8 cellular contexts compared by ENCODE assay signal in genomic region chr19:13906525-13906904, GRCh38. TPM values are rescaled to one million over a fixed set of nuclear protein-coding genes. Genes with fewer than 3 reads are reported as not detected.
A peak's percentile ranks its signal among the peaks of the same experiment; 100 is the strongest.
DNase-seq lines count a peak whose midpoint lies in the region; ATAC-seq and TF ChIP-seq lines count a peak whose summit lies in the region.

No MANE protein-coding gene starts in this region.

- H3K4me1 Mint-ChIP-seq in mesothelial cell of epicardium = peaks cover 11% of the 10 kb centered on the region

- no peak for TF ChIP-seq POLR2A in vagina (IDR thresholded peaks at IDR 0.05)

- peak overlapping the region; percentile 81 for H3K4me3 ChIP-seq in colonic mucosa
- peak overlapping the region; percentile 79 to 99 for H3K4me3 ChIP-seq in vagina

- TF ChIP-seq CTCF in RWPE1 (conservative IDR thresholded peaks at IDR 0.05; ENCODE audit: low read depth) = no peak
- no peak for TF ChIP-seq CTCF in colonic mucosa (IDR thresholded peaks at IDR 0.05)
- no peak for TF ChIP-seq CTCF in mesothelial cell of epicardium (IDR thresholded peaks at IDR 0.05; ENCODE audit: unreplicated experiment)
- TF ChIP-seq CTCF in vagina (IDR thresholded peaks at IDR 0.05) = no peak

- no peaks in the 10 kb centered on the region for H3K9me3 Mint-ChIP-seq in mesothelial cell of epicardium

- H3K27ac ChIP-seq in RWPE1 (peak overlapping the region; percentile 74), colonic mucosa (peak overlapping the region; percentile 89), vagina (peak overlapping the region; percentile 93)

- H3K4me1 ChIP-seq in colonic mucosa (no peaks in the 10 kb centered on the region), vagina (peaks cover 19% of the 10 kb centered on the region)

- POLR2A ChIA-PET in RWPE1 (lab: Yijun Ruan, JAX; ENCODE audit: low non-redundant PET) = no interaction called here

- CTCF ChIA-PET in RWPE1 (lab: Yijun Ruan, JAX) = no interaction called here

- peak; percentile 23 for ATAC-seq in HG02642 (IDR thresholded peaks at IDR 0.05; ENCODE audit: poor library complexity, unreplicated experiment)

- intact Hi-C loops in colonic mucosa (cut with DNase I) = no loop called here
- intact Hi-C loops in vagina (cut with DNase I) = no loop called here

- H3K27me3 ChIP-seq in colonic mucosa = no peaks in the 10 kb centered on the region
- no peaks in the 10 kb centered on the region for H3K27me3 ChIP-seq in vagina

- H3K27ac Mint-ChIP-seq in mesothelial cell of epicardium = no peak overlapping the region

- peak overlapping the region; percentile 78 for H3K4me3 Mint-ChIP-seq in mesothelial cell of epicardium

- no peaks in the 10 kb centered on the region for H3K9me3 ChIP-seq in colonic mucosa
- H3K9me3 ChIP-seq in vagina = no peaks in the 10 kb centered on the region

- DNase-seq in COLO668 (lab: John Stamatoyannopoulos, UW; ENCODE audit: unreplicated experiment) = peak; percentile 60
- DNase-seq in RWPE1 (ENCODE audit: low spot score) = peak; percentile 61
- peak; percentile 87 for DNase-seq in colonic mucosa
- no peak for DNase-seq in mesothelial cell of epicardium (ENCODE audit: low spot score in 2 of 2, unreplicated experiment in 2 of 2)
- no peak for DNase-seq in vagina (ENCODE audit: extremely low spot score in 2 of 2)
- DNase-seq in NCI-H2107 (lab: John Stamatoyannopoulos, UW) = no peak
- no peak for DNase-seq in DMS114 treated with DMSO at 0.1 percent for 48 hours (lab: John Stamatoyannopoulos, UW; ENCODE audit: unreplicated experiment)

- peak overlapping the region; percentile 61 to 93 for H3K9ac ChIP-seq in colonic mucosa (ENCODE audit: low read depth in 2 of 2, low read length in 2 of 2)

- H3K36me3 ChIP-seq in colonic mucosa (no peaks in the 10 kb centered on the region), vagina (no peaks in the 10 kb centered on the region)

- peaks cover 15% of the 10 kb centered on the region for H3K36me3 Mint-ChIP-seq in mesothelial cell of epicardium

- H3K27me3 Mint-ChIP-seq in mesothelial cell of epicardium (ENCODE audit: low read depth) = no peaks in the 10 kb centered on the region

RNA-seq across cellular contexts. Expression of gene CC2D1A, which starts 0.5 kb away (rescaled TPM):
- total RNA-seq in colonic mucosa (100 to 1,000 TPM in 1 of 2 donors, 10 to 100 TPM in 1; 81.0 to 123 TPM), mesothelial cell of epicardium (59.2 to 66.0 TPM (median 62.8 TPM) in 3 replicates), vagina (44.4 TPM)

RNA-seq across cellular contexts. Expression of gene BRME1, which starts 0.6 kb away (rescaled TPM):
- total RNA-seq in colonic mucosa = 10 to 100 TPM in 1 of 2 donors, 1 to 10 TPM in 1; 5.9 to 20.0 TPM
- total RNA-seq in mesothelial cell of epicardium = 6.3 to 7.2 TPM (median 7.0 TPM) in 3 replicates
- 12.0 TPM for total RNA-seq in vagina

RNA-seq across cellular contexts. Expression of gene NANOS3, which starts 29.6 kb away (rescaled TPM):
- not detected for total RNA-seq in colonic mucosa
- 4.9 to 8.6 TPM (median 8.2 TPM) in 3 replicates for total RNA-seq in mesothelial cell of epicardium
- not detected for total RNA-seq in vagina

RNA-seq across cellular contexts. Expression of gene PODNL1, which starts 31.7 kb away (rescaled TPM):
- 1 to 10 TPM; 4.1 to 4.4 TPM for total RNA-seq in colonic mucosa
- total RNA-seq in mesothelial cell of epicardium = 0.20 to 1.0 TPM (median 0.75 TPM) in 3 replicates
- total RNA-seq in vagina = 5.2 TPM

RNA-seq across cellular contexts. Expression of gene DCAF15, which starts 45.8 kb away (rescaled TPM):
- 10 to 100 TPM; 30.2 to 55.1 TPM for total RNA-seq in colonic mucosa
- 54.4 to 56.6 TPM (median 55.7 TPM) in 3 replicates for total RNA-seq in mesothelial cell of epicardium
- 20.6 TPM for total RNA-seq in vagina

Comparison
In these comparisons a context has a peak if more than half of its experiments do, and no peak if none do; other contexts are left out.
1. DNase-seq: peak in COLO668 (single experiment), RWPE1 (single experiment) and colonic mucosa (single experiment); none in mesothelial cell of epicardium (0 of 2), vagina (0 of 2), NCI-H2107 (single experiment) and DMS114 treated with DMSO at 0.1 percent for 48 hours (single experiment).
2. Peak in every context shown above with its lines, with median percentiles within 50 percentile points of each other: H3K27ac ChIP-seq.